ENCODE assay signal across 9 cellular contexts in genomic region chr1:3623441-3624150, GRCh38. TPM values are rescaled to one million over a fixed set of nuclear protein-coding genes. Genes with fewer than 3 reads are reported as not detected.
DNase-seq lines count a peak whose midpoint lies in the region; ATAC-seq, FAIRE-seq and TF ChIP-seq lines count a peak whose summit lies in the region.
"Had no signal": no experiment of that assay in that cellular context is flagged by ENCODE, and none has a peak within 500 bp of the region (broad histone marks: within the 10 kb centered on the region; RNA-seq: fewer than 3 reads in every experiment).

No MANE protein-coding gene starts in this region.

- no peak for TF ChIP-seq CTCF in HCT116 (IDR thresholded peaks at IDR 0.05 in 2 of 3, conservative IDR thresholded peaks at IDR 0.05 in 1 of 3; ENCODE audit: borderline replicate concordance in 1 of 3, insufficient read depth in 1 of 3, low read depth in 2 of 3, low read length in 2 of 3)
- no peak for TF ChIP-seq CTCF in D721Med (IDR thresholded peaks at IDR 0.05; ENCODE audit: insufficient read depth, missing control alignments)

- peaks cover 26% of the 10 kb centered on the region for H3K4me1 Mint-ChIP-seq in activated CD8-positive, alpha-beta T cell treated with anti-CD3 and anti-CD28 coated beads, Interleukin-2, amount 10 ng/mL, durations not matched to agents 7 days and 5 days (ENCODE audit: low read depth)

- H3K27ac ChIP-seq in HCT116 (ENCODE audit: low read depth, low read length) (peak overlapping the region; percentile 41; the same call in 1 of the 2 replicates), skin epidermis (peak overlapping the region in 18 of 21 experiments; percentile 26 to 96 (median 72))

- no peaks in the 10 kb centered on the region for H3K27me3 ChIP-seq in HCT116 (ENCODE audit: insufficient read depth, low read length)

- H2AFZ ChIP-seq in HCT116 (ENCODE audit: low read depth, low read length, poor library complexity, severe bottlenecking) = no peak overlapping the region

- RAD21 ChIA-PET in HCT116 (lab: Charles Lee; ENCODE audit: low non-redundant PET in 1 of 2, low total read pairs in 2 of 2, uncharacterized antibody in 2 of 2, unreplicated experiment in 2 of 2) = no interaction called here

- CTCF ChIA-PET in HCT116 (lab: Charles Lee) = interaction anchor here (1.0 kb wide), 1 partner anchor 170 kb away, joined by 3 to 5 read pairs; no protein-coding TSS in a partner anchor
- CTCF ChIA-PET in activated CD8-positive, alpha-beta T cell treated with anti-CD3 and anti-CD28 coated beads, Interleukin-2, amount 10 ng/mL, durations not matched to agents 7 days and 5 days (lab: Charles Lee) = interaction anchor here (0.9 to 1.8 kb wide), 3 partner anchors 30 to 171 kb away, joined by 3 to 6 read pairs (median 3); no protein-coding TSS in a partner anchor

- peaks cover 8% of the 10 kb centered on the region for H3K27me3 Mint-ChIP-seq in activated CD8-positive, alpha-beta T cell treated with anti-CD3 and anti-CD28 coated beads, Interleukin-2, amount 10 ng/mL, durations not matched to agents 7 days and 5 days (ENCODE audit: low read depth)

- H3K9me2 ChIP-seq in HCT116 (ENCODE audit: insufficient read depth) = no peaks in the 10 kb centered on the region

- ATAC-seq in HCT116 (no peak), GM18519 (IDR thresholded peaks at IDR 0.05; ENCODE audit: low FRiP score, unreplicated experiment) (no peak), HG03469 (IDR thresholded peaks at IDR 0.05; ENCODE audit: unreplicated experiment) (no peak)
- no peak for ATAC-seq in activated CD8-positive, alpha-beta T cell treated with anti-CD3 and anti-CD28 coated beads, Interleukin-2, amount 10 ng/mL, durations not matched to agents 7 days and 5 days

- no peak for FAIRE-seq in D721Med (lab: Jason Lieb, UNC)

- H3K36me3 ChIP-seq in HCT116 (ENCODE audit: control insufficient read depth in 1 of 2, insufficient read depth in 2 of 2, low read length in 2 of 2) = 0 out of 4 replicates have a peak, but pooled peaks cover 0 to 2% of the 10 kb centered on the region in 2 experiments

- peak overlapping the region; percentile 87 to 96 for H3K4me3 ChIP-seq in HCT116 (replicated peaks in 1 of 2; ENCODE audit: low read depth in 1 of 2, low read length in 2 of 2)
- peak overlapping the region; percentile 61 for H3K4me3 ChIP-seq in iPS-11a (ENCODE audit: low read depth, low read length)
- peak overlapping the region; percentile 67 to 97 (median 93) for H3K4me3 ChIP-seq in skin epidermis

- peak overlapping the region; percentile 95 for H3K4me2 ChIP-seq in HCT116 (ENCODE audit: low read length)

- H3K4me1 ChIP-seq in HCT116 (ENCODE audit: control insufficient read depth in 1 of 2, insufficient read depth in 2 of 2, low read length in 2 of 2) = peaks cover 6 to 35% of the 10 kb centered on the region in 2 experiments; a peak in 2 of 4 replicates

- H3K9me3 ChIP-seq in HCT116 (ENCODE audit: control insufficient read depth in 1 of 2, insufficient read depth in 1 of 2, low read depth in 1 of 2, low read length in 2 of 2) = no peaks in the 10 kb centered on the region

- H4K20me1 ChIP-seq in HCT116 (ENCODE audit: insufficient read depth) = no peaks in the 10 kb centered on the region

- no peaks in the 10 kb centered on the region for H3K79me2 ChIP-seq in HCT116 (ENCODE audit: insufficient read depth, low read length)

- BruUV-seq in HCT116 (replicated peaks; lab: Mats Ljungman, UMichigan) = no TSS peak

- POLR2A ChIA-PET in HCT116 (lab: Charles Lee) = no interaction called here
- POLR2A ChIA-PET in activated CD8-positive, alpha-beta T cell treated with anti-CD3 and anti-CD28 coated beads, Interleukin-2, amount 10 ng/mL, durations not matched to agents 7 days and 5 days (lab: Charles Lee) = interaction anchor here (0.7 kb wide), 1 partner anchor 170 kb away, joined by 3 read pairs; no protein-coding TSS in a partner anchor

- peak overlapping the region; percentile 68 for H3K9ac ChIP-seq in HCT116 (ENCODE audit: low read length)

- intact Hi-C loops in HCT116 (cut with micrococcal nuclease) = no loop called here

- no peaks in the 10 kb centered on the region for H3K9me3 Mint-ChIP-seq in activated CD8-positive, alpha-beta T cell treated with anti-CD3 and anti-CD28 coated beads, Interleukin-2, amount 10 ng/mL, durations not matched to agents 7 days and 5 days (ENCODE audit: insufficient read depth)

- no peak for TF ChIP-seq RAD21 in HCT116 (IDR thresholded peaks at IDR 0.05; ENCODE audit: low read depth)

- peak overlapping the region; percentile 93 for H3K27ac Mint-ChIP-seq in activated CD8-positive, alpha-beta T cell treated with anti-CD3 and anti-CD28 coated beads, Interleukin-2, amount 10 ng/mL, durations not matched to agents 7 days and 5 days

- no peak for DNase-seq in HCT116 (ENCODE audit: low read depth, low spot score)
- DNase-seq in activated CD8-positive, alpha-beta T cell treated with anti-CD3 and anti-CD28 coated beads, Interleukin-2, amount 10 ng/mL, durations not matched to agents 7 days and 5 days = no peak
- no peak for DNase-seq in AG20443 (ENCODE audit: low spot score)
- no peak for DNase-seq in D721Med (ENCODE audit: insufficient read length, low spot score)

- no peak for TF ChIP-seq POLR2A in HCT116 (IDR thresholded peaks at IDR 0.05; ENCODE audit: borderline replicate concordance, extremely low read depth, insufficient read depth, insufficient read length)

- peaks cover 3% of the 10 kb centered on the region for H3K36me3 Mint-ChIP-seq in activated CD8-positive, alpha-beta T cell treated with anti-CD3 and anti-CD28 coated beads, Interleukin-2, amount 10 ng/mL, durations not matched to agents 7 days and 5 days (ENCODE audit: low read depth)

- peak overlapping the region; percentile 92 for H3K4me3 Mint-ChIP-seq in activated CD8-positive, alpha-beta T cell treated with anti-CD3 and anti-CD28 coated beads, Interleukin-2, amount 10 ng/mL, durations not matched to agents 7 days and 5 days

TF ChIP-seq in HCT116, 20 proteins besides CTCF, POLR2A, EP300 and RAD21 (continues in another document):
- TF ChIP-seq EGR1 (IDR thresholded peaks at IDR 0.05; ENCODE audit: low read depth) (no peak), ELF1 (IDR thresholded peaks at IDR 0.05; ENCODE audit: borderline replicate concordance, low read depth) (no peak), SP1 (IDR thresholded peaks at IDR 0.05; ENCODE audit: low read depth) (no peak), REST (IDR thresholded peaks at IDR 0.05; ENCODE audit: low read depth) (no peak), EZH2phosphoT487 (IDR thresholded peaks at IDR 0.05; ENCODE audit: borderline replicate concordance) (no peak), ZNF274 (IDR thresholded peaks at IDR 0.05; ENCODE audit: low read depth, low read length) (no peak), EZH2 (IDR thresholded peaks at IDR 0.05) (no peak), SIN3A (IDR thresholded peaks at IDR 0.05; ENCODE audit: low read depth) (no peak), ZBTB33 (IDR thresholded peaks at IDR 0.05; ENCODE audit: extremely low read depth, insufficient replicate concordance, low read length) (no peak)

RNA-seq across cellular contexts. Expression of gene TPRG1L, which starts 1.2 kb away (rescaled TPM):
- 25.6 TPM for total RNA-seq in HCT116 (2021; ENCODE audit: unreplicated experiment)
- polyA plus RNA-seq in HCT116 (2012) = 17.6 and 18.6 TPM in 2 replicates
- total RNA-seq in activated CD8-positive, alpha-beta T cell treated with anti-CD3 and anti-CD28 coated beads, Interleukin-2, amount 10 ng/mL, durations not matched to agents 7 days and 5 days = 10 to 100 TPM in 1 of 2 experiments, 1 to 10 TPM in 1; 9.9 to 10.0 TPM

RNA-seq across cellular contexts. Expression of gene MEGF6, which starts 12.3 kb away (rescaled TPM):
- 47.6 TPM for total RNA-seq in HCT116 (2021; ENCODE audit: unreplicated experiment)
- polyA plus RNA-seq in HCT116 (2012) = 34.0 and 43.9 TPM in 2 replicates
- 1 to 10 TPM; 7.1 to 8.3 TPM for total RNA-seq in activated CD8-positive, alpha-beta T cell treated with anti-CD3 and anti-CD28 coated beads, Interleukin-2, amount 10 ng/mL, durations not matched to agents 7 days and 5 days

RNA-seq across cellular contexts. Expression of gene WRAP73, which starts 26.3 kb away (rescaled TPM):
- total RNA-seq in HCT116 (2021; ENCODE audit: unreplicated experiment) = 51.4 TPM
- 43.0 and 45.5 TPM in 2 replicates for polyA plus RNA-seq in HCT116 (2012)
- 10 to 100 TPM; 33.1 to 36.7 TPM for total RNA-seq in activated CD8-positive, alpha-beta T cell treated with anti-CD3 and anti-CD28 coated beads, Interleukin-2, amount 10 ng/mL, durations not matched to agents 7 days and 5 days

RNA-seq across cellular contexts. Expression of gene TP73, which starts 28.7 kb away (rescaled TPM):
- total RNA-seq in HCT116 (2021; ENCODE audit: unreplicated experiment) = 19.2 TPM
- 9.9 and 10.1 TPM in 2 replicates for polyA plus RNA-seq in HCT116 (2012)
- 1 to 10 TPM; 1.3 to 1.4 TPM for total RNA-seq in activated CD8-positive, alpha-beta T cell treated with anti-CD3 and anti-CD28 coated beads, Interleukin-2, amount 10 ng/mL, durations not matched to agents 7 days and 5 days
- total RNA-seq: dermis blood vessel endothelial cell had no signal
